In the genomic region with DNA sequence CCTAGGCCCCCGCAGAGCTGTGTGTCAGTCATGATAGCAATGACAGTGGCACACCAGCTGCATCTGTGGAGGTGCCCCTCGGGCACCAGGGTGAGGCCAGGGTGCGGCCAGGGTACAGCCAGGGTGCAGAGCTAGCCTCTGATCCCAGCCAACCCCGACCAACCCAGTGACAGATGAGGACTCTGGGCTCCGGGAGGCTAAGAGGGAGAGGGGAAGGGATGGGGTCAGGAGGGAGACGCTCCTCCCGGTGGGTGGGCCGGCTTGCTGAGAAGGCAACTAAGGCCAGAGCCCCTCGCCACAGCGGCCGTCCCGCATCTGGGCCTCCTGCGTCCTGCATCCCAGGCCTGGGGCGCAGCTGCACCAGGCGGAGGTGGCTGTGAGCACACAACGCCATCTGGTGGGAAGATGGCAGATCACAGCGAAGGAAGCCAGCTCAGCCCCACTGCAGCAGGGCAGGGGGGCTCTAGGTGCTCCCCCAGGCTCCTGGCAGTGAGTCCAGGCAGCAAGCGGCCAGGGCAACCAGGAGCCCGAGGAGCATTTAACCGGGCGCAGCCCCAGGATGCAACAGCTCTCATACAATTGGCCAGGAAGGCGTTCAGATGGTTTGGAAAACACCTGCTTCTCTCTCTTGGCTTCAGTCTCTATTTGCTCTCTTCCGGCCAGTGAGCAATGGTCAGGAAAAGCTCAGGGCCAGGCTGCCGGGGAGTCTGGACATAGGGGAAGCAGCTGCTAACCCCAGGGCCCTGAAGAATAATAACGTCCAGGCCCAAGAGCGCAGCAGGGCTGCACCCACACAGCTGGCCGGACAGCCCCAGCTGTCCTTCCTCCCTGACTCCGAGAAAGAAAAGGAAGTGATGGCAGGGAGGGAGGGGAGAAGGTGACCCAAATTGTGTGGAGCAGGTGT, we compare ENCODE assay signal across 8 cellular contexts.
A peak's percentile ranks its signal among the peaks of the same experiment; 100 is the strongest.
DNase-seq lines count a peak whose midpoint lies in the region; ATAC-seq, FAIRE-seq and TF ChIP-seq lines count a peak whose summit lies in the region.

No MANE protein-coding gene starts in this region.

- DNase-seq in COR-L47 (lab: John Stamatoyannopoulos, UW) (peak; percentile 83), HCT116 (ENCODE audit: low read depth, low spot score) (peak; percentile 12), OCI-LY7 (ENCODE audit: low spot score) (peak; percentile 50), MCF 10A (ENCODE audit: unreplicated experiment) (peak; percentile 49), kidney (no peak), DMS153 treated with DMSO at 0.1 percent for 48 hours (lab: John Stamatoyannopoulos, UW; ENCODE audit: unreplicated experiment) (no peak)
- DNase-seq in stimulated activated naive CD8-positive, alpha-beta T cell treated with anti-CD3 and anti-CD28 coated beads, Interleukin-15, amount 100 ng/mL, for 72 hours: peak in 1 of 2 donors; percentile 30

- H2AFZ ChIP-seq in HCT116 (ENCODE audit: low read depth, low read length, poor library complexity, severe bottlenecking) (no peak overlapping the region), OCI-LY7 (ENCODE audit: low read length) (no peak overlapping the region)

- TF ChIP-seq RAD21 in HCT116 (IDR thresholded peaks at IDR 0.05; ENCODE audit: low read depth): peak; percentile 69

- no peak overlapping the region for H3K27ac ChIP-seq in HCT116 (ENCODE audit: low read depth, low read length)
- no peak overlapping the region for H3K27ac ChIP-seq in OCI-LY7 (ENCODE audit: low read depth, low read length, poor library complexity, severe bottlenecking)
- H3K27ac ChIP-seq in kidney (ENCODE audit: low read depth in 2 of 2, low read length in 2 of 2): no peak overlapping the region

- H3K79me2 ChIP-seq in HCT116 (ENCODE audit: insufficient read depth, low read length) (no peaks in the 10 kb centered on the region), OCI-LY7 (ENCODE audit: insufficient read depth, low read depth, low read length) (no peaks in the 10 kb centered on the region)

- TF ChIP-seq CTCF in HCT116 (IDR thresholded peaks at IDR 0.05 in 2 of 3, conservative IDR thresholded peaks at IDR 0.05 in 1 of 3; ENCODE audit: borderline replicate concordance in 1 of 3, insufficient read depth in 1 of 3, low read depth in 2 of 3, low read length in 2 of 3): peak; percentile 44 to 82 (median 80); a peak in 5 of 6 replicates
- TF ChIP-seq CTCF in OCI-LY7 (conservative IDR thresholded peaks at IDR 0.05; ENCODE audit: low read length): peak; percentile 83
- TF ChIP-seq CTCF in MCF 10A (IDR thresholded peaks at IDR 0.05; ENCODE audit: unreplicated experiment): peak; percentile 62
- peak; percentile 67 for TF ChIP-seq CTCF in kidney (IDR thresholded peaks at IDR 0.05; ENCODE audit: borderline replicate concordance, extremely low read depth, insufficient read depth)

- no peak for TF ChIP-seq POLR2A in HCT116 (IDR thresholded peaks at IDR 0.05; ENCODE audit: borderline replicate concordance, extremely low read depth, insufficient read depth, insufficient read length)

- peak; percentile 97 for ATAC-seq in HCT116
- ATAC-seq in stimulated activated naive CD8-positive, alpha-beta T cell treated with anti-CD3 and anti-CD28 coated beads, Interleukin-15, amount 100 ng/mL, for 72 hours: peak; percentile 59
- no peak for ATAC-seq in HG03045 (IDR thresholded peaks at IDR 0.05; ENCODE audit: unreplicated experiment)

- H3K9me2 ChIP-seq in HCT116 (ENCODE audit: insufficient read depth) (no peaks in the 10 kb centered on the region), OCI-LY7 (ENCODE audit: insufficient read depth, low read length) (no peaks in the 10 kb centered on the region)

- no peaks in the 10 kb centered on the region for H3K9me3 ChIP-seq in HCT116 (ENCODE audit: control insufficient read depth in 1 of 2, insufficient read depth in 1 of 2, low read depth in 1 of 2, low read length in 2 of 2)
- H3K9me3 ChIP-seq in OCI-LY7 (ENCODE audit: low read length): no peaks in the 10 kb centered on the region
- no peaks in the 10 kb centered on the region for H3K9me3 ChIP-seq in kidney (ENCODE audit: control insufficient read depth in 1 of 2, low read length in 2 of 2)

- CTCF ChIA-PET in HCT116 (lab: Charles Lee) (interaction anchor here (0.9 to 1.7 kb wide), 7 partner anchors 10 to 1948 kb away, joined by 3 to 18 read pairs (median 5); no protein-coding TSS in a partner anchor), OCI-LY7 (lab: Charles Lee; ENCODE audit: unreplicated experiment) (no interaction called here), MCF 10A (lab: Yijun Ruan, JAX) (interaction anchor here (0.5 to 2.1 kb wide), 58 partner anchors 9 to 1920 kb away, joined by 3 to 29 read pairs (median 4); no protein-coding TSS in a partner anchor)

- H3K27me3 ChIP-seq in HCT116 (ENCODE audit: insufficient read depth, low read length): peaks cover 5% of the 10 kb centered on the region; the same call in 1 of the 2 replicates

- H3K4me1 ChIP-seq in HCT116 (ENCODE audit: control insufficient read depth in 1 of 2, insufficient read depth in 2 of 2, low read length in 2 of 2) (no peaks in the 10 kb centered on the region), OCI-LY7 (ENCODE audit: insufficient read depth, low read length, poor library complexity, severe bottlenecking) (peaks cover 4% of the 10 kb centered on the region), kidney (ENCODE audit: control insufficient read depth in 1 of 2, insufficient read depth in 1 of 2, low read depth in 1 of 2, low read length in 2 of 2) (peaks cover 3 to 4% of the 10 kb centered on the region in 2 donors)

- H3K27ac Mint-ChIP-seq in MCF 10A (ENCODE audit: low read depth, unreplicated experiment): no peak overlapping the region
- no peak overlapping the region for H3K27ac Mint-ChIP-seq in stimulated activated naive CD8-positive, alpha-beta T cell treated with anti-CD3 and anti-CD28 coated beads, Interleukin-15, amount 100 ng/mL, for 72 hours

- no peaks in the 10 kb centered on the region for H3K36me3 Mint-ChIP-seq in MCF 10A (ENCODE audit: insufficient read depth, unreplicated experiment)

- H3K9me3 Mint-ChIP-seq in MCF 10A (ENCODE audit: unreplicated experiment): peaks cover 6% of the 10 kb centered on the region
- no peaks in the 10 kb centered on the region for H3K9me3 Mint-ChIP-seq in stimulated activated naive CD8-positive, alpha-beta T cell treated with anti-CD3 and anti-CD28 coated beads, Interleukin-15, amount 100 ng/mL, for 72 hours

- H4K20me1 ChIP-seq in HCT116 (ENCODE audit: insufficient read depth) (no peaks in the 10 kb centered on the region), OCI-LY7 (ENCODE audit: insufficient read depth, low read length) (no peaks in the 10 kb centered on the region)

- BruUV-seq in HCT116 (replicated peaks; lab: Mats Ljungman, UMichigan) (no TSS peak), OCI-LY7 (replicated peaks; lab: Mats Ljungman, UMichigan) (no TSS peak), MCF 10A (replicated peaks; lab: Mats Ljungman, UMichigan) (no TSS peak)

- H3K4me3 ChIP-seq in HCT116 (replicated peaks in 1 of 2; ENCODE audit: low read depth in 1 of 2, low read length in 2 of 2) (no peak overlapping the region), OCI-LY7 (ENCODE audit: low read depth, low read length, poor library complexity, severe bottlenecking) (no peak overlapping the region), kidney (ENCODE audit: low read length in 2 of 2) (no peak overlapping the region)

- H3K4me2 ChIP-seq in HCT116 (ENCODE audit: low read length): peak overlapping the region; percentile 15; the same call in 1 of the 2 replicates
- no peak overlapping the region for H3K4me2 ChIP-seq in OCI-LY7 (ENCODE audit: low read length)

- RAD21 ChIA-PET in HCT116 (lab: Charles Lee; ENCODE audit: low non-redundant PET in 1 of 2, low total read pairs in 2 of 2, uncharacterized antibody in 2 of 2, unreplicated experiment in 2 of 2): interaction anchor here in 1 of 2 experiments (1.0 kb wide), 1 partner anchor 1839 kb away, joined by 3 read pairs; no protein-coding TSS in a partner anchor

- H3K4me3 Mint-ChIP-seq in MCF 10A (ENCODE audit: unreplicated experiment): no peak overlapping the region
- H3K4me3 Mint-ChIP-seq in stimulated activated naive CD8-positive, alpha-beta T cell treated with anti-CD3 and anti-CD28 coated beads, Interleukin-15, amount 100 ng/mL, for 72 hours: no peak overlapping the region

- POLR2A ChIA-PET in HCT116 (lab: Charles Lee): no interaction called here
- POLR2A ChIA-PET in OCI-LY7 (lab: Charles Lee): no interaction called here
- POLR2A ChIA-PET in MCF 10A (lab: Yijun Ruan, JAX): interaction anchor here (0.6 to 0.7 kb wide), 2 partner anchors 601 to 779 kb away, joined by 3 to 4 read pairs; no protein-coding TSS in a partner anchor

- intact Hi-C loops in HCT116 (cut with micrococcal nuclease) (loop anchor here (2.0 to 5.0 kb wide), 3 partner anchors 1686 to 1949 kb away; no protein-coding TSS in a partner anchor), OCI-LY7 (cut with micrococcal nuclease; ENCODE audit: unreplicated experiment) (no loop called here), MCF 10A (cut with micrococcal nuclease) (no loop called here), kidney (cut with DNase I) (no loop called here)

- no peak overlapping the region for H3K9ac ChIP-seq in HCT116 (ENCODE audit: low read length)
- H3K9ac ChIP-seq in kidney (ENCODE audit: low read length in 2 of 2): no peak overlapping the region

- no peaks in the 10 kb centered on the region for H3K27me3 Mint-ChIP-seq in MCF 10A (ENCODE audit: insufficient read depth, unreplicated experiment)
- peaks cover 20% of the 10 kb centered on the region for H3K27me3 Mint-ChIP-seq in stimulated activated naive CD8-positive, alpha-beta T cell treated with anti-CD3 and anti-CD28 coated beads, Interleukin-15, amount 100 ng/mL, for 72 hours

- no peaks in the 10 kb centered on the region for H3K36me3 ChIP-seq in HCT116 (ENCODE audit: control insufficient read depth in 1 of 2, insufficient read depth in 2 of 2, low read length in 2 of 2)
- H3K36me3 ChIP-seq in OCI-LY7 (ENCODE audit: insufficient read depth, low read length): no peaks in the 10 kb centered on the region
- H3K36me3 ChIP-seq in kidney (ENCODE audit: control insufficient read depth in 1 of 2, insufficient read depth in 2 of 2, low read length in 2 of 2): no peaks in the 10 kb centered on the region

- no peaks in the 10 kb centered on the region for H3K4me1 Mint-ChIP-seq in MCF 10A (ENCODE audit: insufficient read depth, unreplicated experiment)
- H3K4me1 Mint-ChIP-seq in stimulated activated naive CD8-positive, alpha-beta T cell treated with anti-CD3 and anti-CD28 coated beads, Interleukin-15, amount 100 ng/mL, for 72 hours: no peaks in the 10 kb centered on the region

- FAIRE-seq in kidney (lab: Jason Lieb, UNC): no peak

TF ChIP-seq in HCT116, 20 proteins besides CTCF, POLR2A, EP300 and RAD21 (continues in another document):
- no peak for TF ChIP-seq SIN3A (IDR thresholded peaks at IDR 0.05; ENCODE audit: low read depth)
- TF ChIP-seq FOSL1 (IDR thresholded peaks at IDR 0.05; ENCODE audit: low read depth): no peak

Comparison
In these comparisons a context has a peak if more than half of its experiments do, and no peak if none do; other contexts are left out.
1. DNase-seq: peak in COR-L47 (single experiment), HCT116 (single experiment), OCI-LY7 (single experiment) and MCF 10A (single experiment); none in kidney (single experiment) and DMS153 treated with DMSO at 0.1 percent for 48 hours (single experiment).
2. Peak in every context shown above with its lines, with median percentiles within 50 percentile points of each other: CTCF ChIP-seq.